1 cellular context compared by ENCODE assay signal in the genomic region with DNA sequence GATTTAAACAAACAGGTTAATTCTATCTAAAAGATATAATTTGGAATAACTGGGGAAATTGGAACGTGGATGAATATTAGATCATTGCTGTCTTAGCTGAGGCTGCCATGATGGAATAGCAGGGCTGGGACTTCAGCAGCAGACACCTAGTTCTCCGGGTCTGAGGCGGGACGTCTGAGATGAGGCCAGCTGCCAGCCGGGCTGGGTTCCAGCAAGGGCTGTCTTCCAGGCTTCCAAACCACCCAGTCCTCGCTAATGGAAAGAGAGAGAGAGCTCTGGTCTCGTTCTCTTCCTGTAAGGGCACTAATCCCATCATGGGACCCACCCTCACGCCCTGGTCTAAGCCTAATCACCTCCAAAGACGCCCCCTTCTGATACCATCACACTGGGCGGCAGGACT.
TF ChIP-seq lines count a peak whose summit lies in the region.

No MANE protein-coding gene starts in this region.

TF ChIP-seq in SK-N-SH, 30 proteins besides CTCF, POLR2A, EP300 and RAD21 (continued from another document):
- TF ChIP-seq NRF1 (IDR thresholded peaks at IDR 0.05; ENCODE audit: low read depth, low read length) = no peak
- no peak for TF ChIP-seq PBX3 (IDR thresholded peaks at IDR 0.05)
- no peak for TF ChIP-seq FOXM1 (IDR thresholded peaks at IDR 0.05; ENCODE audit: low read depth)
- TF ChIP-seq SIN3A (IDR thresholded peaks at IDR 0.05; ENCODE audit: borderline replicate concordance, low read depth, low read length) = no peak
